ENCODE assay signal across 15 cellular contexts in the genomic region with DNA sequence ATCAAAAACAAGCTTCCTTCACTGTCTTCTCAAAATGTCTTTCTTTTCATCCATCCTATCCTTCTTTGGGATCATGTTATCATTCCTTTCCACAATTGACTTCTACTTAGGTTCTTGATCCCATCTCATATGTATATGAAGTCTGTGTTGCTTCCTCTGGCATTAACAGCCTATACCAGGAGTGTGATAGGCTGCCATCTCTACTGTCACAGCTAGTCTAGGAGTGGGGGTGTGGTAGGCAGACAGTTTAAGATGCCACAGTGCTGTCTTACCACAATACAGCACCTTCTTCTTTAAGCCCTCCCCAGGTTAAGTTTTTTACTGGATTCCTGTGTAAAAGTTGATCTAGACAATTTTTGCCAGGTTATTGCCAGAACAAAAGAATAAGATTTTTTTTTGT. TPM values are rescaled to one million over a fixed set of nuclear protein-coding genes. Genes with fewer than 3 reads are reported as not detected.
"Had no signal": no experiment of that assay in that cellular context is flagged by ENCODE, and none has a peak within 500 bp of the region (broad histone marks: within the 10 kb centered on the region; RNA-seq: fewer than 3 reads in every experiment).

No MANE protein-coding gene starts in this region.

- H3K36me3 Mint-ChIP-seq: natural killer cell had no signal

- H3K9me3 Mint-ChIP-seq: activated T-helper 1 cell treated with anti-CD3 and anti-CD28 coated beads, Interleukin-12 subunit alpha, Interleukin-12 subunit beta, Interleukin-2, Interleukin-4 antibody, amounts not matched to agents 30 ng/mL and 10 ng/mL and 1 ng/mL, durations not matched to agents 14 hours and 24 hours and 36 hours; natural killer cell had no signal

- H3K27ac Mint-ChIP-seq: activated T-helper 1 cell treated with anti-CD3 and anti-CD28 coated beads, Interleukin-12 subunit alpha, Interleukin-12 subunit beta, Interleukin-2, Interleukin-4 antibody, amounts not matched to agents 30 ng/mL and 10 ng/mL and 1 ng/mL, durations not matched to agents 14 hours and 24 hours and 36 hours; natural killer cell had no signal

- H3K27me3 ChIP-seq: ascending aorta, breast epithelium, gastroesophageal sphincter, heart right ventricle, sigmoid colon, stomach, testis had no signal

- H3K36me3 ChIP-seq: ascending aorta, breast epithelium, gastroesophageal sphincter, heart right ventricle, sigmoid colon, stomach had no signal

- DNase-seq: activated naive CD4-positive, alpha-beta T cell treated with Interleukin-2 at 50 U/mL for 16 hours; erythroblast; heart right ventricle; natural killer cell; sigmoid colon; stimulated activated CD4-positive, alpha-beta T cell treated with anti-CD3 and anti-CD28 coated beads, Interleukin-1b, Interleukin-23, amount 100 ng/mL, for 48 hours; stomach; testis had no signal

- H3K4me3 ChIP-seq: ascending aorta, breast epithelium, gastroesophageal sphincter, heart right ventricle, sigmoid colon, stomach, testis had no signal

- H3K4me3 Mint-ChIP-seq: activated T-helper 1 cell treated with anti-CD3 and anti-CD28 coated beads, Interleukin-12 subunit alpha, Interleukin-12 subunit beta, Interleukin-2, Interleukin-4 antibody, amounts not matched to agents 30 ng/mL and 10 ng/mL and 1 ng/mL, durations not matched to agents 14 hours and 24 hours and 36 hours; natural killer cell had no signal

- ATAC-seq: activated CD4-positive, CD25-positive, alpha-beta regulatory T cell treated with anti-CD3 and anti-CD28 coated beads, Interleukin-2, amount 50 U/mL, for 24 hours; gastroesophageal sphincter; heart right ventricle; left lobe of liver; natural killer cell had no signal

- H3K9me3 ChIP-seq: ascending aorta, breast epithelium, gastroesophageal sphincter, heart right ventricle, sigmoid colon, stomach, testis had no signal

- H3K27ac ChIP-seq: ascending aorta, breast epithelium, heart right ventricle, sigmoid colon, stomach, testis had no signal

RNA-seq across cellular contexts. Expression of a gene that starts 3.7 kb away (rescaled TPM):
- total RNA-seq: activated CD8-positive, alpha-beta memory T cell treated with anti-CD3 and anti-CD28 coated beads for 36 hours; activated T-helper 1 cell treated with anti-CD3 and anti-CD28 coated beads, Interleukin-12 subunit alpha, Interleukin-12 subunit beta, Interleukin-2, Interleukin-4 antibody, amounts not matched to agents 30 ng/mL and 10 ng/mL and 1 ng/mL, durations not matched to agents 14 hours and 24 hours and 36 hours; natural killer cell had no signal
